Comparison of ENCODE assay signal across 1 cellular context in genomic region chr13:102596147-102597028, GRCh38.
TF ChIP-seq lines count a peak whose summit lies in the region.

Gene TPP2 (plus strand): TSS chr13:102596986. CDS start chr13:102597039, 53 bp downstream.

TF ChIP-seq in GM12878, 131 proteins besides CTCF, POLR2A, EP300 and RAD21 (continued from another document):
- TF ChIP-seq YY1 (IDR thresholded peaks at IDR 0.05; ENCODE audit: low read depth, low read length), result peak; percentile 67
- no peak for TF ChIP-seq ZSCAN29 (IDR thresholded peaks at IDR 0.05)
- peak; percentile 96 for TF ChIP-seq SP1 (IDR thresholded peaks at IDR 0.05; ENCODE audit: low read depth, low read length)
- TF ChIP-seq CHD4 (IDR thresholded peaks at IDR 0.05), result peak; percentile 89; the same call in 1 of the 2 replicates
- TF ChIP-seq POLR2AphosphoS5 (IDR thresholded peaks at IDR 0.05; ENCODE audit: low read length), result peak; percentile 95
- TF ChIP-seq NBN (IDR thresholded peaks at IDR 0.05), result peak; percentile 93
- TF ChIP-seq MEF2B (IDR thresholded peaks at IDR 0.05; ENCODE audit: partially characterized antibody, poor library complexity, severe bottlenecking), result no peak
- peak; percentile 92 for TF ChIP-seq CHD2 (IDR thresholded peaks at IDR 0.05; ENCODE audit: borderline replicate concordance, low read depth, low read length)
- no peak for TF ChIP-seq RBBP5 (conservative IDR thresholded peaks at IDR 0.05)
- TF ChIP-seq, protein P1, sequence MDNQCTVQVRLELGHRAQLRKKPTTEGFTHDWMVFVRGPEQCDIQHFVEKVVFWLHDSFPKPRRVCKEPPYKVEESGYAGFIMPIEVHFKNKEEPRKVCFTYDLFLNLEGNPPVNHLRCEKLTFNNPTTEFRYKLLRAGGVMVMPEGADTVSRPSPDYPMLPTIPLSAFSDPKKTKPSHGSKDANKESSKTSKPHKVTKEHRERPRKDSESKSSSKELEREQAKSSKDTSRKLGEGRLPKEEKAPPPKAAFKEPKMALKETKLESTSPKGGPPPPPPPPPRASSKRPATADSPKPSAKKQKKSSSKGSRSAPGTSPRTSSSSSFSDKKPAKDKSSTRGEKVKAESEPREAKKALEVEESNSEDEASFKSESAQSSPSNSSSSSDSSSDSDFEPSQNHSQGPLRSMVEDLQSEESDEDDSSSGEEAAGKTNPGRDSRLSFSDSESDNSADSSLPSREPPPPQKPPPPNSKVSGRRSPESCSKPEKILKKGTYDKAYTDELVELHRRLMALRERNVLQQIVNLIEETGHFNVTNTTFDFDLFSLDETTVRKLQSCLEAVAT (IDR thresholded peaks at IDR 0.05), result peak; percentile 83
- TF ChIP-seq BHLHE40 (IDR thresholded peaks at IDR 0.05; ENCODE audit: borderline replicate concordance in 1 of 2, low read depth in 2 of 2, low read length in 1 of 2), result peak; percentile 96
- TF ChIP-seq IKZF2 (IDR thresholded peaks at IDR 0.05), result peak; percentile 21 to 32; a peak in 2 of 4 replicates
- TF ChIP-seq, protein P2, sequence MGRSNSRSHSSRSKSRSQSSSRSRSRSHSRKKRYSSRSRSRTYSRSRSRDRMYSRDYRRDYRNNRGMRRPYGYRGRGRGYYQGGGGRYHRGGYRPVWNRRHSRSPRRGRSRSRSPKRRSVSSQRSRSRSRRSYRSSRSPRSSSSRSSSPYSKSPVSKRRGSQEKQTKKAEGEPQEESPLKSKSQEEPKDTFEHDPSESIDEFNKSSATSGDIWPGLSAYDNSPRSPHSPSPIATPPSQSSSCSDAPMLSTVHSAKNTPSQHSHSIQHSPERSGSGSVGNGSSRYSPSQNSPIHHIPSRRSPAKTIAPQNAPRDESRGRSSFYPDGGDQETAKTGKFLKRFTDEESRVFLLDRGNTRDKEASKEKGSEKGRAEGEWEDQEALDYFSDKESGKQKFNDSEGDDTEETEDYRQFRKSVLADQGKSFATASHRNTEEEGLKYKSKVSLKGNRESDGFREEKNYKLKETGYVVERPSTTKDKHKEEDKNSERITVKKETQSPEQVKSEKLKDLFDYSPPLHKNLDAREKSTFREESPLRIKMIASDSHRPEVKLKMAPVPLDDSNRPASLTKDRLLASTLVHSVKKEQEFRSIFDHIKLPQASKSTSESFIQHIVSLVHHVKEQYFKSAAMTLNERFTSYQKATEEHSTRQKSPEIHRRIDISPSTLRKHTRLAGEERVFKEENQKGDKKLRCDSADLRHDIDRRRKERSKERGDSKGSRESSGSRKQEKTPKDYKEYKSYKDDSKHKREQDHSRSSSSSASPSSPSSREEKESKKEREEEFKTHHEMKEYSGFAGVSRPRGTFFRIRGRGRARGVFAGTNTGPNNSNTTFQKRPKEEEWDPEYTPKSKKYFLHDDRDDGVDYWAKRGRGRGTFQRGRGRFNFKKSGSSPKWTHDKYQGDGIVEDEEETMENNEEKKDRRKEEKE (IDR thresholded peaks at IDR 0.05), result no peak
- no peak for TF ChIP-seq RCOR1 (conservative IDR thresholded peaks at IDR 0.05; ENCODE audit: low read depth, low read length)
- TF ChIP-seq, protein P3, sequence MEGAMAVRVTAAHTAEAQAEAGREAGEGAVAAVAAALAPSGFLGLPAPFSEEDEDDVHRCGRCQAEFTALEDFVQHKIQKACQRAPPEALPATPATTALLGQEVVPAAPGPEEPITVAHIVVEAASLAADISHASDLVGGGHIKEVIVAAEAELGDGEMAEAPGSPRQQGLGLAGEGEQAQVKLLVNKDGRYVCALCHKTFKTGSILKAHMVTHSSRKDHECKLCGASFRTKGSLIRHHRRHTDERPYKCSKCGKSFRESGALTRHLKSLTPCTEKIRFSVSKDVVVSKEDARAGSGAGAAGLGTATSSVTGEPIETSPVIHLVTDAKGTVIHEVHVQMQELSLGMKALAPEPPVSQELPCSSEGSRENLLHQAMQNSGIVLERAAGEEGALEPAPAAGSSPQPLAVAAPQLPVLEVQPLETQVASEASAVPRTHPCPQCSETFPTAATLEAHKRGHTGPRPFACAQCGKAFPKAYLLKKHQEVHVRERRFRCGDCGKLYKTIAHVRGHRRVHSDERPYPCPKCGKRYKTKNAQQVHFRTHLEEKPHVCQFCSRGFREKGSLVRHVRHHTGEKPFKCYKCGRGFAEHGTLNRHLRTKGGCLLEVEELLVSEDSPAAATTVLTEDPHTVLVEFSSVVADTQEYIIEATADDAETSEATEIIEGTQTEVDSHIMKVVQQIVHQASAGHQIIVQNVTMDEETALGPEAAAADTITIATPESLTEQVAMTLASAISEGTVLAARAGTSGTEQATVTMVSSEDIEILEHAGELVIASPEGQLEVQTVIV (IDR thresholded peaks at IDR 0.05; ENCODE audit: borderline replicate concordance, partially characterized antibody), result peak; percentile 25
- peak in 1 of 2 experiments; percentile 36; a peak in 2 of 4 replicates for TF ChIP-seq ETV6 (conservative IDR thresholded peaks at IDR 0.05 in 1 of 2, IDR thresholded peaks at IDR 0.05 in 1 of 2; ENCODE audit: borderline replicate concordance in 1 of 2, low read depth in 1 of 2)
- peak; percentile 60 for TF ChIP-seq MTA2 (IDR thresholded peaks at IDR 0.05; ENCODE audit: low read depth)
- TF ChIP-seq, protein P4, sequence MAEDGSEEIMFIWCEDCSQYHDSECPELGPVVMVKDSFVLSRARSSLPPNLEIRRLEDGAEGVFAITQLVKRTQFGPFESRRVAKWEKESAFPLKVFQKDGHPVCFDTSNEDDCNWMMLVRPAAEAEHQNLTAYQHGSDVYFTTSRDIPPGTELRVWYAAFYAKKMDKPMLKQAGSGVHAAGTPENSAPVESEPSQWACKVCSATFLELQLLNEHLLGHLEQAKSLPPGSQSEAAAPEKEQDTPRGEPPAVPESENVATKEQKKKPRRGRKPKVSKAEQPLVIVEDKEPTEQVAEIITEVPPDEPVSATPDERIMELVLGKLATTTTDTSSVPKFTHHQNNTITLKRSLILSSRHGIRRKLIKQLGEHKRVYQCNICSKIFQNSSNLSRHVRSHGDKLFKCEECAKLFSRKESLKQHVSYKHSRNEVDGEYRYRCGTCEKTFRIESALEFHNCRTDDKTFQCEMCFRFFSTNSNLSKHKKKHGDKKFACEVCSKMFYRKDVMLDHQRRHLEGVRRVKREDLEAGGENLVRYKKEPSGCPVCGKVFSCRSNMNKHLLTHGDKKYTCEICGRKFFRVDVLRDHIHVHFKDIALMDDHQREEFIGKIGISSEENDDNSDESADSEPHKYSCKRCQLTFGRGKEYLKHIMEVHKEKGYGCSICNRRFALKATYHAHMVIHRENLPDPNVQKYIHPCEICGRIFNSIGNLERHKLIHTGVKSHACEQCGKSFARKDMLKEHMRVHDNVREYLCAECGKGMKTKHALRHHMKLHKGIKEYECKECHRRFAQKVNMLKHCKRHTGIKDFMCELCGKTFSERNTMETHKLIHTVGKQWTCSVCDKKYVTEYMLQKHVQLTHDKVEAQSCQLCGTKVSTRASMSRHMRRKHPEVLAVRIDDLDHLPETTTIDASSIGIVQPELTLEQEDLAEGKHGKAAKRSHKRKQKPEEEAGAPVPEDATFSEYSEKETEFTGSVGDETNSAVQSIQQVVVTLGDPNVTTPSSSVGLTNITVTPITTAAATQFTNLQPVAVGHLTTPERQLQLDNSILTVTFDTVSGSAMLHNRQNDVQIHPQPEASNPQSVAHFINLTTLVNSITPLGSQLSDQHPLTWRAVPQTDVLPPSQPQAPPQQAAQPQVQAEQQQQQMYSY (CRISPR knock-in tag; IDR thresholded peaks at IDR 0.05), result no peak
- TF ChIP-seq EGR1 (IDR thresholded peaks at IDR 0.05; ENCODE audit: borderline replicate concordance in 1 of 2, low read depth in 2 of 2, low read length in 2 of 2), result peak in 1 of 2 experiments; percentile 91; a peak in 2 of 3 replicates
- peak; percentile 45; the same call in 1 of the 2 replicates for TF ChIP-seq ZNF217 (IDR thresholded peaks at IDR 0.05)
- TF ChIP-seq HCFC1 (IDR thresholded peaks at IDR 0.05; ENCODE audit: low read length), result peak; percentile 67
- TF ChIP-seq NR2F1 (conservative IDR thresholded peaks at IDR 0.05), result peak; percentile 86
- peak; percentile 90 for TF ChIP-seq SMARCA5 (IDR thresholded peaks at IDR 0.05)
- TF ChIP-seq TARDBP (IDR thresholded peaks at IDR 0.05; ENCODE audit: borderline replicate concordance), result 0 out of 2 replicates have a peak, but pooled peaks have one; percentile 29
- TF ChIP-seq ATF7 (IDR thresholded peaks at IDR 0.05; ENCODE audit: low read depth), result peak; percentile 28; the same call in 1 of the 2 replicates
- no peak for TF ChIP-seq BCL3 (IDR thresholded peaks at IDR 0.05; ENCODE audit: borderline replicate concordance, insufficient read depth, low read depth, low read length, poor library complexity, severe bottlenecking)
- peak; percentile 86 for TF ChIP-seq SMAD5 (IDR thresholded peaks at IDR 0.05; ENCODE audit: low read depth)
- no peak for TF ChIP-seq MEF2A (IDR thresholded peaks at IDR 0.05; ENCODE audit: insufficient read depth, low read depth, low read length)
- peak; percentile 70; the same call in 1 of the 2 replicates for TF ChIP-seq ZNF384 (IDR thresholded peaks at IDR 0.05; ENCODE audit: borderline replicate concordance, low read depth, low read length)
- TF ChIP-seq, protein P5, sequence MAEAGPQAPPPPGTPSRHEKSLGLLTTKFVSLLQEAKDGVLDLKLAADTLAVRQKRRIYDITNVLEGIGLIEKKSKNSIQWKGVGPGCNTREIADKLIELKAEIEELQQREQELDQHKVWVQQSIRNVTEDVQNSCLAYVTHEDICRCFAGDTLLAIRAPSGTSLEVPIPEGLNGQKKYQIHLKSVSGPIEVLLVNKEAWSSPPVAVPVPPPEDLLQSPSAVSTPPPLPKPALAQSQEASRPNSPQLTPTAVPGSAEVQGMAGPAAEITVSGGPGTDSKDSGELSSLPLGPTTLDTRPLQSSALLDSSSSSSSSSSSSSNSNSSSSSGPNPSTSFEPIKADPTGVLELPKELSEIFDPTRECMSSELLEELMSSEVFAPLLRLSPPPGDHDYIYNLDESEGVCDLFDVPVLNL (IDR thresholded peaks at IDR 0.05; ENCODE audit: low read depth, low read length), result no peak; the same call in 1 of the 2 replicates
TF ChIP-seq in GM12878: peak in this region for 65.
